14 cellular contexts compared by ENCODE assay signal in the genomic region with DNA sequence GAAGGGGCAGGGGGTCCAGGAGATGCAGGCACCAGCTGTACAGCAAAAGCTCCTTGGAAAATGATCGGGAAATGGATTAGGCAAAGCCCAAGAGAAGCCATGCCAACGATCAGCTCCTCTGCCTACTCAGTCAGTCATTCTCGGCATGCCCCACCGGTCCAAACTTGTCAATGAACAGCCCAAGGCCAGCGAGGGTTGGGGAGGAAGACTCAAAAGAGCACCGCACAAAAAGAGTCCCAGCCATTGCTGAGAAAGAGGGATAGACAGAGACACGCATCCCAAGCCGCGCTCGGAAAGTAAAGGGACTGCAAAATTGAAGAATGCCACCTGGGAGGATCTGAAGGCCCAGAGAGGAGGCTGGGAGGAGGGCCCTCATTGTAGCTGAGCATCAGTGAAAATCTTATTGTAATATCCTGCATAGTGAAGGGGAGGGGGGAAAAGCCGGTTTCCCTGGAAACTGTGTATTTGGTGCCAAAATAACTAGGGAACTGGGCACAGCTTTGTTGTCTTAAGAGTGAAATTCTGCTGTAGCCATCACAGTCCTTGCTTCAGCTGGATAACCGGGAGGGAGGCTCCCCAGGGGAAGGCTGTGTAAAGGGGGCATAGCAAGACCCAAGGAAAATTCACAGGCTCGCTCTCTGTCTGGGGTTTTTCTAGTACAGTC. TPM values are rescaled to one million over a fixed set of nuclear protein-coding genes. Genes with fewer than 3 reads are reported as not detected.
DNase-seq lines count a peak whose midpoint lies in the region; ATAC-seq, FAIRE-seq and TF ChIP-seq lines count a peak whose summit lies in the region.
"Had no signal": no experiment of that assay in that cellular context is flagged by ENCODE, and none has a peak within 500 bp of the region (broad histone marks: within the 10 kb centered on the region; RNA-seq: fewer than 3 reads in every experiment).

No MANE protein-coding gene starts in this region.

- H3K27me3 ChIP-seq in bronchial epithelial cell (ENCODE audit: control insufficient read depth, insufficient read depth, low read length) (no peaks in the 10 kb centered on the region), transverse colon (no peaks in the 10 kb centered on the region)

- ATAC-seq in HG03097 (IDR thresholded peaks at IDR 0.05; ENCODE audit: low FRiP score, unreplicated experiment) (no peak), HG03025 (IDR thresholded peaks at IDR 0.05; ENCODE audit: low FRiP score, unreplicated experiment) (no peak)
- ATAC-seq: mucosa of descending colon; stimulated activated naive CD8-positive, alpha-beta T cell treated with anti-CD3 and anti-CD28 coated beads, Interleukin-15, amount 100 ng/mL, for 72 hours had no signal

- no peaks in the 10 kb centered on the region for H3K9me3 Mint-ChIP-seq in activated CD4-positive, alpha-beta memory T cell treated with anti-CD3 and anti-CD28 coated beads for 36 hours
- H3K9me3 Mint-ChIP-seq in activated CD4-positive, alpha-beta memory T cell treated with anti-CD3 and anti-CD28 coated beads, Interleukin-2, amount 10 ng/mL, durations not matched to agents 7 days and 5 days: no peaks in the 10 kb centered on the region
- H3K9me3 Mint-ChIP-seq: stimulated activated naive CD8-positive, alpha-beta T cell treated with anti-CD3 and anti-CD28 coated beads, Interleukin-15, amount 100 ng/mL, for 72 hours had no signal

- peaks cover 14 to 56% (median 32%) of the 10 kb centered on the region in 4 donors for H3K4me1 ChIP-seq in transverse colon

- H3K36me3 Mint-ChIP-seq in activated CD4-positive, alpha-beta memory T cell treated with anti-CD3 and anti-CD28 coated beads for 36 hours: peaks cover 6% of the 10 kb centered on the region
- peaks cover 29% of the 10 kb centered on the region for H3K36me3 Mint-ChIP-seq in activated CD4-positive, alpha-beta memory T cell treated with anti-CD3 and anti-CD28 coated beads, Interleukin-2, amount 10 ng/mL, durations not matched to agents 7 days and 5 days (ENCODE audit: low read depth)

- peak overlapping the region in 3 of 4 donors; percentile 89 to 90 (median 89) for H3K27ac ChIP-seq in transverse colon

- H3K27me3 Mint-ChIP-seq in activated CD4-positive, alpha-beta memory T cell treated with anti-CD3 and anti-CD28 coated beads for 36 hours: no peaks in the 10 kb centered on the region
- H3K27me3 Mint-ChIP-seq in activated CD4-positive, alpha-beta memory T cell treated with anti-CD3 and anti-CD28 coated beads, Interleukin-2, amount 10 ng/mL, durations not matched to agents 7 days and 5 days: no peaks in the 10 kb centered on the region
- H3K27me3 Mint-ChIP-seq: stimulated activated naive CD8-positive, alpha-beta T cell treated with anti-CD3 and anti-CD28 coated beads, Interleukin-15, amount 100 ng/mL, for 72 hours had no signal

- H3K4me3 ChIP-seq in bronchial epithelial cell (ENCODE audit: low read depth, low read length) (no peak overlapping the region), transverse colon (no peak overlapping the region)
- H3K4me3 ChIP-seq: A549, mucosa of descending colon had no signal

- FAIRE-seq in bronchial epithelial cell (lab: Jason Lieb, UNC): no peak
- FAIRE-seq: A549, frontal cortex had no signal

- CTCF ChIA-PET in activated CD4-positive, alpha-beta memory T cell treated with anti-CD3 and anti-CD28 coated beads for 36 hours (lab: Charles Lee): interaction anchor here (0.6 to 1.1 kb wide), 4 partner anchors 17 to 110 kb away, joined by 3 to 4 read pairs (median 3); no protein-coding TSS in a partner anchor
- CTCF ChIA-PET in activated CD4-positive, alpha-beta memory T cell treated with anti-CD3 and anti-CD28 coated beads, Interleukin-2, amount 10 ng/mL, durations not matched to agents 7 days and 5 days (lab: Charles Lee): interaction anchor here (0.6 to 3.9 kb wide), 5 partner anchors 14 to 92 kb away, joined by 3 to 12 read pairs (median 6); no protein-coding TSS in a partner anchor

- intact Hi-C loops in activated CD4-positive, alpha-beta memory T cell treated with anti-CD3 and anti-CD28 coated beads for 36 hours (cut with micrococcal nuclease): no loop called here
- intact Hi-C loops in transverse colon (cut with DNase I; ENCODE audit: low total_unique reads): no loop called here

- TF ChIP-seq CTCF in bronchial epithelial cell (IDR thresholded peaks at IDR 0.05; ENCODE audit: insufficient read depth, low read length, severe bottlenecking) (no peak), transverse colon (IDR thresholded peaks at IDR 0.05) (no peak)

- no peak overlapping the region for H3K4me3 Mint-ChIP-seq in activated CD4-positive, alpha-beta memory T cell treated with anti-CD3 and anti-CD28 coated beads for 36 hours
- H3K4me3 Mint-ChIP-seq in activated CD4-positive, alpha-beta memory T cell treated with anti-CD3 and anti-CD28 coated beads, Interleukin-2, amount 10 ng/mL, durations not matched to agents 7 days and 5 days: no peak overlapping the region
- H3K4me3 Mint-ChIP-seq: stimulated activated naive CD8-positive, alpha-beta T cell treated with anti-CD3 and anti-CD28 coated beads, Interleukin-15, amount 100 ng/mL, for 72 hours had no signal

- 89 to 91% methylated on average over 10 to 13 of the region's 13 CpGs for WGBS in transverse colon (ENCODE audit: low coverage in 1 of 2), 2 donors

- TF ChIP-seq EP300 in transverse colon (IDR thresholded peaks at IDR 0.05; ENCODE audit: low read depth): no peak

- POLR2A ChIA-PET in activated CD4-positive, alpha-beta memory T cell treated with anti-CD3 and anti-CD28 coated beads for 36 hours (lab: Charles Lee): interaction anchor here (0.7 kb wide), 1 partner anchor 10 kb away, joined by 3 read pairs; no protein-coding TSS in a partner anchor
- POLR2A ChIA-PET in activated CD4-positive, alpha-beta memory T cell treated with anti-CD3 and anti-CD28 coated beads, Interleukin-2, amount 10 ng/mL, durations not matched to agents 7 days and 5 days (lab: Charles Lee): interaction anchor here (0.8 to 6.5 kb wide), 6 partner anchors 14 to 61 kb away, joined by 3 to 104 read pairs (median 4); no protein-coding TSS in a partner anchor

- no peak for DNase-seq in activated CD4-positive, alpha-beta memory T cell treated with anti-CD3 and anti-CD28 coated beads for 36 hours
- DNase-seq in activated CD4-positive, alpha-beta memory T cell treated with anti-CD3 and anti-CD28 coated beads, Interleukin-2, amount 10 ng/mL, durations not matched to agents 7 days and 5 days: no peak
- DNase-seq in bronchial epithelial cell (ENCODE audit: low read depth) (peak; percentile 12), left kidney (ENCODE audit: low read depth, low spot score) (peak; percentile 55), transverse colon (no peak), occipital lobe (lab: John Stamatoyannopoulos, UW) (no peak)
- DNase-seq: mucosa of descending colon; NCI-H524 treated with DMSO at 0.1 percent for 48 hours; stimulated activated CD4-positive, alpha-beta T cell treated with anti-CD3 and anti-CD28 coated beads, Interleukin-12 subunit alpha, Interleukin-12 subunit beta, amount 100 ng/mL, for 4 hours; stimulated activated naive CD8-positive, alpha-beta T cell treated with anti-CD3 and anti-CD28 coated beads, Interleukin-15, amount 100 ng/mL, for 72 hours had no signal

- H3K27ac Mint-ChIP-seq in activated CD4-positive, alpha-beta memory T cell treated with anti-CD3 and anti-CD28 coated beads for 36 hours: peak overlapping the region; percentile 49
- H3K27ac Mint-ChIP-seq in activated CD4-positive, alpha-beta memory T cell treated with anti-CD3 and anti-CD28 coated beads, Interleukin-2, amount 10 ng/mL, durations not matched to agents 7 days and 5 days: no peak overlapping the region

- in situ Hi-C loops in transverse colon (cut with MboI; ENCODE audit: low pct_ligation_motif_present in 1 of 4, low pct_unique_long_range_greater_than_20kb in 1 of 4, low sequenced_read_pairs in 3 of 4): loop anchor here in 1 of 4 donors (10.0 kb wide), 1 partner anchor 49 kb away; the partner anchor contains the start of gene ORAI1

- TF ChIP-seq POLR2A in transverse colon (IDR thresholded peaks at IDR 0.05): no peak

- no peaks in the 10 kb centered on the region for H3K9me3 ChIP-seq in transverse colon
- H3K9me3 ChIP-seq: A549, mucosa of descending colon had no signal

- H3K36me3 ChIP-seq in bronchial epithelial cell (ENCODE audit: control insufficient read depth, insufficient read depth, low read length): no peaks in the 10 kb centered on the region
- no peaks in the 10 kb centered on the region for H3K36me3 ChIP-seq in transverse colon

- peaks cover 14% of the 10 kb centered on the region for H3K4me1 Mint-ChIP-seq in activated CD4-positive, alpha-beta memory T cell treated with anti-CD3 and anti-CD28 coated beads for 36 hours (ENCODE audit: low read depth)
- H3K4me1 Mint-ChIP-seq in activated CD4-positive, alpha-beta memory T cell treated with anti-CD3 and anti-CD28 coated beads, Interleukin-2, amount 10 ng/mL, durations not matched to agents 7 days and 5 days: peaks cover 16% of the 10 kb centered on the region

RNA-seq across cellular contexts. Expression of gene KDM2B, which starts 4.7 kb away (rescaled TPM):
- total RNA-seq in activated CD4-positive, alpha-beta memory T cell treated with anti-CD3 and anti-CD28 coated beads for 36 hours: 10 to 100 TPM; 41.9 to 44.8 TPM
- 10 to 100 TPM; 59.8 to 62.6 TPM for total RNA-seq in activated CD4-positive, alpha-beta memory T cell treated with anti-CD3 and anti-CD28 coated beads, Interleukin-2, amount 10 ng/mL, durations not matched to agents 7 days and 5 days
- 14.2 and 18.7 TPM in 2 replicates for total RNA-seq in bronchial epithelial cell
- total RNA-seq in transverse colon: 10 to 100 TPM in 3 of 4 donors, 1 to 10 TPM in 1; 7.2 to 39.3 (median 15.2) TPM
- 113 TPM for total RNA-seq in occipital lobe

RNA-seq across cellular contexts. Expression of gene ORAI1, which starts 50.2 kb away (rescaled TPM):
- 10 to 100 TPM; 41.6 to 43.2 TPM for total RNA-seq in activated CD4-positive, alpha-beta memory T cell treated with anti-CD3 and anti-CD28 coated beads for 36 hours
- total RNA-seq in activated CD4-positive, alpha-beta memory T cell treated with anti-CD3 and anti-CD28 coated beads, Interleukin-2, amount 10 ng/mL, durations not matched to agents 7 days and 5 days: 10 to 100 TPM; 69.0 to 70.3 TPM
- 8.7 and 11.1 TPM in 2 replicates for total RNA-seq in bronchial epithelial cell
- 1 to 10 TPM; 7.5 to 9.1 (median 8.2) TPM for total RNA-seq in transverse colon
- 1.9 TPM for total RNA-seq in occipital lobe

Comparison
In these comparisons a context has a peak if more than half of its experiments do, and no peak if none do; other contexts are left out.
1. DNase-seq: peak in bronchial epithelial cell (single experiment) and left kidney (single experiment); none in activated CD4-positive, alpha-beta memory T cell treated with anti-CD3 and anti-CD28 coated beads for 36 hours (single experiment), activated CD4-positive, alpha-beta memory T cell treated with anti-CD3 and anti-CD28 coated beads, Interleukin-2, amount 10 ng/mL, durations not matched to agents 7 days and 5 days (single experiment), transverse colon (single experiment) and occipital lobe (single experiment).